39 cellular contexts compared by ENCODE assay signal in genomic region chr2:82487354-82487753, GRCh38.
"Had no signal": no experiment of that assay in that cellular context is flagged by ENCODE, and none has a peak within 500 bp of the region (broad histone marks: within the 10 kb centered on the region; RNA-seq: fewer than 3 reads in every experiment).

No MANE protein-coding gene starts in this region.

- H3K27me3 Mint-ChIP-seq: activated CD4-positive, alpha-beta memory T cell treated with anti-CD3 and anti-CD28 coated beads for 36 hours; activated CD4-positive, alpha-beta T cell treated with anti-CD3 and anti-CD28 coated beads for 36 hours; activated CD8-positive, alpha-beta T cell treated with anti-CD3 and anti-CD28 coated beads for 36 hours; activated naive CD8-positive, alpha-beta T cell treated with anti-CD3 and anti-CD28 coated beads for 36 hours; activated T-helper 17 cell treated with anti-CD3 and anti-CD28 coated beads, Interleukin-2, amount 50 U/mL, for 72 hours had no signal

- DNase-seq: activated CD4-positive, alpha-beta memory T cell treated with anti-CD3 and anti-CD28 coated beads for 36 hours; activated CD4-positive, alpha-beta T cell treated with anti-CD3 and anti-CD28 coated beads for 1 hour; activated CD4-positive, alpha-beta T cell treated with anti-CD3 and anti-CD28 coated beads for 36 hours; activated CD4-positive, alpha-beta T cell treated with anti-CD3 and anti-CD28 coated beads for 48 hours; activated CD4-positive, alpha-beta T cell treated with anti-CD3 and anti-CD28 coated beads, Interleukin-2, amount 50 U/mL, for 1 hour; activated CD4-positive, alpha-beta T cell treated with anti-CD3 and anti-CD28 coated beads, Interleukin-2, amount 50 U/mL, for 4 hours; activated CD4-positive, CD25-positive, alpha-beta regulatory T cell; activated CD8-positive, alpha-beta memory T cell treated with anti-CD3 and anti-CD28 coated beads, Interleukin-2, amount 50 U/mL, for 4 hours; activated CD8-positive, alpha-beta T cell treated with anti-CD3 and anti-CD28 coated beads for 36 hours; activated effector memory CD4-positive, alpha-beta T cell treated with anti-CD3 and anti-CD28 coated beads, Interleukin-2, amount 50 U/mL, for 16 hours; activated gamma-delta T cell treated with Interleukin-2 at 50 U/mL for 16 hours; activated naive CD4-positive, alpha-beta T cell; activated naive CD4-positive, alpha-beta T cell treated with anti-CD3 and anti-CD28 coated beads for 36 hours; activated naive CD4-positive, alpha-beta T cell treated with anti-CD3 and anti-CD28 coated beads, Interleukin-2, amount 50 U/mL, for 16 hours; activated naive CD8-positive, alpha-beta T cell treated with anti-CD3 and anti-CD28 coated beads for 36 hours; activated T-cell treated with anti-CD3 and anti-CD28 coated beads for 4 hours; activated T-cell treated with anti-CD3 and anti-CD28 coated beads, Interleukin-2, amount 50 U/mL, for 1 hour; activated T-cell treated with anti-CD3 and anti-CD28 coated beads, Interleukin-2, amount 50 U/mL, for 4 hours; activated T-cell treated with anti-CD3 and anti-CD28 coated beads, Interleukin-2, amount 50 U/mL, for 72 hours; adrenal gland; amniotic stem cell; aorta; body of pancreas; brain microvascular endothelial cell; central memory CD4-positive, alpha-beta T cell; T-helper 1 cell; T-helper 2 cell; T-helper 9 cell; WERI-Rb-1 had no signal

- FAIRE-seq: astrocyte, TTC549 had no signal

- ATAC-seq: activated CD4-positive, alpha-beta T cell treated with anti-CD3 and anti-CD28 coated beads for 36 hours; activated CD4-positive, CD25-positive, alpha-beta regulatory T cell treated with anti-CD3 and anti-CD28 coated beads, Interleukin-2, amount 50 U/mL, for 24 hours; activated CD8-positive, alpha-beta T cell treated with anti-CD3 and anti-CD28 coated beads for 36 hours; activated naive CD4-positive, alpha-beta T cell treated with anti-CD3 and anti-CD28 coated beads, Interleukin-2, amount 50 U/mL, for 72 hours; activated T-cell treated with anti-CD3 and anti-CD28 coated beads, Interleukin-2, amount 50 U/mL, for 4 hours; activated T-cell treated with anti-CD3 and anti-CD28 coated beads, Interleukin-2, amount 50 U/mL, for 72 hours; activated T-helper 17 cell treated with anti-CD3 and anti-CD28 coated beads, Interleukin-2, amount 50 U/mL, for 72 hours; body of pancreas; WTC11 had no signal

- H3K27ac Mint-ChIP-seq: activated CD4-positive, alpha-beta memory T cell treated with anti-CD3 and anti-CD28 coated beads for 36 hours; activated CD4-positive, alpha-beta T cell treated with anti-CD3 and anti-CD28 coated beads for 36 hours; activated CD8-positive, alpha-beta T cell treated with anti-CD3 and anti-CD28 coated beads for 36 hours; activated naive CD4-positive, alpha-beta T cell treated with anti-CD3 and anti-CD28 coated beads for 36 hours; activated naive CD4-positive, alpha-beta T cell treated with anti-CD3 and anti-CD28 coated beads, Interleukin-2, amount 50 U/mL, for 72 hours; activated naive CD8-positive, alpha-beta T cell treated with anti-CD3 and anti-CD28 coated beads for 36 hours; activated T-cell treated with anti-CD3 and anti-CD28 coated beads, Interleukin-2, amount 50 U/mL, for 72 hours; activated T-helper 1 cell treated with anti-CD3 and anti-CD28 coated beads, Interleukin-12 subunit alpha, Interleukin-12 subunit beta, Interleukin-2, Interleukin-4 antibody, amounts not matched to agents 30 ng/mL and 10 ng/mL and 1 ng/mL, durations not matched to agents 14 hours and 24 hours and 36 hours; activated T-helper 17 cell treated with anti-CD3 and anti-CD28 coated beads, Interleukin-2, amount 50 U/mL, for 72 hours; T-helper 1 cell treated with Interleukin-12 subunit alpha and Interleukin-12 subunit beta and Interleukin-4 antibody, amounts not matched to agents 30 μg/mL and 1 μg/mL, for 36 hours; T-helper 2 cell treated with Interferon-gamma antibody and Interleukin-4, amounts not matched to agents 5 μg/mL and 100 μg/mL, for 36 hours; WTC11 had no signal

- H3K4me1 Mint-ChIP-seq: activated CD4-positive, alpha-beta T cell treated with anti-CD3 and anti-CD28 coated beads for 36 hours; activated naive CD8-positive, alpha-beta T cell treated with anti-CD3 and anti-CD28 coated beads for 36 hours; activated T-helper 17 cell treated with anti-CD3 and anti-CD28 coated beads, Interleukin-2, amount 50 U/mL, for 72 hours; WTC11 had no signal

- H3K36me3 Mint-ChIP-seq: activated CD4-positive, alpha-beta memory T cell treated with anti-CD3 and anti-CD28 coated beads for 36 hours; activated naive CD4-positive, alpha-beta T cell treated with anti-CD3 and anti-CD28 coated beads, Interleukin-2, amount 50 U/mL, for 72 hours; activated naive CD8-positive, alpha-beta T cell treated with anti-CD3 and anti-CD28 coated beads for 36 hours had no signal

- H3K27ac ChIP-seq: adrenal gland, body of pancreas, brain microvascular endothelial cell, breast epithelium, WERI-Rb-1 had no signal

- H3K4me3 Mint-ChIP-seq: activated CD4-positive, alpha-beta memory T cell treated with anti-CD3 and anti-CD28 coated beads for 36 hours; activated CD4-positive, alpha-beta T cell treated with anti-CD3 and anti-CD28 coated beads for 36 hours; activated CD8-positive, alpha-beta T cell treated with anti-CD3 and anti-CD28 coated beads for 36 hours; activated naive CD4-positive, alpha-beta T cell treated with anti-CD3 and anti-CD28 coated beads for 36 hours; activated naive CD8-positive, alpha-beta T cell treated with anti-CD3 and anti-CD28 coated beads for 36 hours; activated T-cell treated with anti-CD3 and anti-CD28 coated beads, Interleukin-2, amount 50 U/mL, for 4 hours; activated T-cell treated with anti-CD3 and anti-CD28 coated beads, Interleukin-2, amount 50 U/mL, for 72 hours; activated T-helper 1 cell treated with anti-CD3 and anti-CD28 coated beads, Interleukin-12 subunit alpha, Interleukin-12 subunit beta, Interleukin-2, Interleukin-4 antibody, amounts not matched to agents 30 ng/mL and 10 ng/mL and 1 ng/mL, durations not matched to agents 14 hours and 24 hours and 36 hours; activated T-helper 17 cell treated with anti-CD3 and anti-CD28 coated beads, Interleukin-2, amount 50 U/mL, for 72 hours; T-helper 1 cell treated with Interleukin-12 subunit alpha and Interleukin-12 subunit beta and Interleukin-4 antibody, amounts not matched to agents 30 μg/mL and 1 μg/mL, for 36 hours; T-helper 2 cell treated with Interferon-gamma antibody and Interleukin-4, amounts not matched to agents 5 μg/mL and 100 μg/mL, for 36 hours; WTC11 had no signal

- H3K4me3 ChIP-seq: adrenal gland, body of pancreas, breast epithelium had no signal
